8 cellular contexts compared by ENCODE assay signal in the genomic region with DNA sequence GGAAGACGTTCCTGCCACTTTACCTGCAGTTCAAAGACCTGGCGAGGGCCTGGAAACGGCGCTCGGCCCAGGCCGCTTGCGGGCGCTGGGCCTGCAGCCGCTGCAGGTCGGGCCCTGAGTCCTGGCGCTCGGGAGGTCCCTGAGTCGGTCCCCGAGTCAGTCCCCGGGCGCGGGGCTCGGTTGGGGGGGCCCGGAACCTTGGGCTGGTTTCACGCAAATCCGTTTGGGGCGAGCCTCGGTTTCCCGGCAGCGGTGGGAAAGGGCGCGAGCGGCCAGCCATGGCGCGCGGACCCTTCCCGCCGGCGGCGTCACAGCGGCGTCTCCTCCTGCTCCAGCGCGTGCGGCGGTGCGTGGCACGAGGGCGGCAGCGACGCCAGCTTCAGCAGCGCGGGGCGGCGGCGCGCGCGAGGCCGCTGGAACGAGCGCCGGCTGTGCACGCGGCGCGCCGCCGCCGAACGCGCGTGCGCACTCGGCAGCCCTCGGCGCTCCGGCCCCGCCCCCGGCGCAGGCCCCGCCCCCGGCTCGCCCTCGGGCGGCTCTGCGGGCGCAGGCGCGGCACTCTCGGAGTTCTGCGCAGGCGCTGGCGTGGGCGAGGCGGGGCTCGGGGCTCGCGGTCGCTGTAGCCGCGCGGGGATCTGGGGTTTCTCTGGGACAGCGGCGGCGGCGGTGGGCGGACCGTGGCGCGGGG. TPM values are rescaled to one million over a fixed set of nuclear protein-coding genes. Genes with fewer than 3 reads are reported as not detected.
DNase-seq lines count a peak whose midpoint lies in the region; ATAC-seq, FAIRE-seq and TF ChIP-seq lines count a peak whose summit lies in the region.

No MANE protein-coding gene starts in this region.

- no peaks in the 10 kb centered on the region for H3K9me3 Mint-ChIP-seq in natural killer cell
- no peaks in the 10 kb centered on the region for H3K9me3 Mint-ChIP-seq in stimulated activated naive B cell treated with anti-CD40 and anti-IgM and Interleukin-4, amounts not matched to agents 10 μg/mL and 1 μg/mL and 100 μg/mL, for 72 hours

- peak overlapping the region in 1 of 2 donors; percentile 75 for H3K27ac Mint-ChIP-seq in natural killer cell
- peak overlapping the region; percentile 96 for H3K27ac Mint-ChIP-seq in stimulated activated naive B cell treated with anti-CD40 and anti-IgM and Interleukin-4, amounts not matched to agents 10 μg/mL and 1 μg/mL and 100 μg/mL, for 72 hours

- TF ChIP-seq CTCF in fibroblast of mammary gland (conservative IDR thresholded peaks at IDR 0.05; ENCODE audit: control insufficient read depth, insufficient read depth, low read depth, low read length) (no peak), natural killer cell (IDR thresholded peaks at IDR 0.05) (no peak)

- DNase-seq in DMS53 treated with DMSO at 0.1 percent for 48 hours (lab: John Stamatoyannopoulos, UW; ENCODE audit: unreplicated experiment) (peak; percentile 75), RCC 7860 (ENCODE audit: low spot score) (peak; percentile 77), fibroblast of mammary gland (ENCODE audit: low read depth) (peak; percentile 72), natural killer cell (peak; percentile 83)
- peak; percentile 69 for DNase-seq in Jurkat, Clone E6-1 (ENCODE audit: low read depth, low spot score)
- DNase-seq in activated T-helper 1 cell treated with anti-CD3 and anti-CD28 coated beads, Interleukin-2, amount 50 U/mL, for 16 hours (ENCODE audit: low read depth in 1 of 2, low spot score in 1 of 2) = peak; percentile 74 to 86
- DNase-seq in stimulated activated naive B cell treated with anti-CD40 and anti-IgM and Interleukin-4, amounts not matched to agents 10 μg/mL and 1 μg/mL and 100 μg/mL, for 72 hours = peak; percentile 87

- H3K4me1 Mint-ChIP-seq in natural killer cell = peaks cover 5 to 27% of the 10 kb centered on the region in 2 donors
- peaks cover 41 to 78% of the 10 kb centered on the region in 2 donors for H3K4me1 Mint-ChIP-seq in stimulated activated naive B cell treated with anti-CD40 and anti-IgM and Interleukin-4, amounts not matched to agents 10 μg/mL and 1 μg/mL and 100 μg/mL, for 72 hours

- FAIRE-seq in RCC 7860 (lab: Jason Lieb, UNC) = no peak

- H3K27me3 Mint-ChIP-seq in natural killer cell (ENCODE audit: low read depth in 2 of 2) = peaks cover 0 to 14% of the 10 kb centered on the region in 2 donors
- H3K27me3 Mint-ChIP-seq in stimulated activated naive B cell treated with anti-CD40 and anti-IgM and Interleukin-4, amounts not matched to agents 10 μg/mL and 1 μg/mL and 100 μg/mL, for 72 hours = peaks cover 11 to 39% of the 10 kb centered on the region in 2 donors

- H3K4me3 ChIP-seq in Jurkat, Clone E6-1 (ENCODE audit: low read length) = peak overlapping the region; percentile 78
- peak overlapping the region; percentile 61 for H3K4me3 ChIP-seq in fibroblast of mammary gland (ENCODE audit: control insufficient read depth, low read depth, low read length)

- H3K36me3 Mint-ChIP-seq in natural killer cell = no peaks in the 10 kb centered on the region
- peaks cover 70% of the 10 kb centered on the region in 2 donors for H3K36me3 Mint-ChIP-seq in stimulated activated naive B cell treated with anti-CD40 and anti-IgM and Interleukin-4, amounts not matched to agents 10 μg/mL and 1 μg/mL and 100 μg/mL, for 72 hours

- peak; percentile 60 for ATAC-seq in GM21619 (IDR thresholded peaks at IDR 0.05; ENCODE audit: unreplicated experiment)
- peak; percentile 85 to 94 (median 89) for ATAC-seq in natural killer cell
- peak; percentile 71 to 79 for ATAC-seq in stimulated activated naive B cell treated with anti-CD40 and anti-IgM and Interleukin-4, amounts not matched to agents 10 μg/mL and 1 μg/mL and 100 μg/mL, for 72 hours (replicated peaks)

- H3K4me3 Mint-ChIP-seq in natural killer cell = peak overlapping the region; percentile 67
- H3K4me3 Mint-ChIP-seq in stimulated activated naive B cell treated with anti-CD40 and anti-IgM and Interleukin-4, amounts not matched to agents 10 μg/mL and 1 μg/mL and 100 μg/mL, for 72 hours = peak overlapping the region; percentile 87 to 90

- intact Hi-C loops in natural killer cell (cut with micrococcal nuclease) = no loop called here

RNA-seq across cellular contexts. Expression of a gene that starts 29.8 kb away (rescaled TPM):
- 62.2 TPM for polyA plus RNA-seq in Jurkat, Clone E6-1 (2012; ENCODE audit: insufficient read depth, insufficient read length)
- total RNA-seq in natural killer cell = 10 to 100 TPM; 89.6 to 99.9 (median 96.3) TPM

RNA-seq across cellular contexts. Expression of a gene that starts 51.4 kb away (rescaled TPM):
- 4.2 TPM for polyA plus RNA-seq in Jurkat, Clone E6-1 (2012; ENCODE audit: insufficient read depth, insufficient read length)
- 1 to 10 TPM in 1 of 3 donors, under 1 TPM in 2; 0.61 to 1.1 (median 0.73) TPM for total RNA-seq in natural killer cell

Comparison
In these comparisons a context has a peak if more than half of its experiments do, and no peak if none do; other contexts are left out.
1. Peak in every context shown above with its lines: DNase-seq, ATAC-seq and H3K4me3 ChIP-seq.